In the genomic region with DNA sequence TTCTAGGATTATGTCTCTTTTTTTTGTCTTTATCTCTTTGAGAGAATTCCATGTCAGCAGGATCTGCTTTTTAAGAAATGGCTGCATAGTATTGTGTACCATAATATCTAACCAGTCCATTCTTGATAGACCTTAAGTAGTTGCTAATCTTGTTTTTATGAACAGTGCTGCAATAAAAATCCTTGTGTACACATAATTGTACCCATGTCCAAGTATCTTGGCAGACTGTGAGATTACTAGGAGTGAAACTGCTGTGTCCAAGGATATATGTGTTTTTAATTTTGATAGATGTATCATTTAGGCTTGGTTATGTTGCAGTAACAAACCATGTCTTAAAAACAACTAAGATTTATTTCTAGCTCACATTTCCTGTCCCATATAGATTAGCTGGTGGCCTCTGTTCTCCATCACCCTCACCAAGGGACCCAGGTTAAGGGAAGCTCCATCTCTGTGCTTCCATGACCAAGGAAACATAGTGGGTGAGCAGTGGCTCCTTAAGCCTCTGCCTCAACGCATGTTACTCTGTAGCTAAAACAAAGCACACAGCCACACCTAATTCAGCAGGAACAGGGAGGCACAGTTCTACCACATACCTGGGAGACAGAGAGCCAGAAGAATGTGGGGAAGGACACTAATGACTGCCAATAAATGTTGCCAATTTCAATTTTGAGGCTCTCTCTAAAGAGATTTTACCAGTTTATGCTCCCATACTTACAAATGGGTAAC, we compare ENCODE assay signal across 22 cellular contexts. TPM values are rescaled to one million over a fixed set of nuclear protein-coding genes. Genes with fewer than 3 reads are reported as not detected.
DNase-seq lines count a peak whose midpoint lies in the region; FAIRE-seq and TF ChIP-seq lines count a peak whose summit lies in the region.
"Had no signal": no experiment of that assay in that cellular context is flagged by ENCODE, and none has a peak within 500 bp of the region (broad histone marks: within the 10 kb centered on the region; RNA-seq: fewer than 3 reads in every experiment).

No MANE protein-coding gene starts in this region.

- peaks cover 65% of the 10 kb centered on the region for H3K4me1 Mint-ChIP-seq in activated naive CD4-positive, alpha-beta T cell treated with anti-CD3 and anti-CD28 coated beads, Interleukin-2, amount 50 U/mL, for 24 hours
- peaks cover 10% of the 10 kb centered on the region for H3K4me1 Mint-ChIP-seq in MCF 10A (ENCODE audit: insufficient read depth, unreplicated experiment)
- H3K4me1 Mint-ChIP-seq in type B pancreatic cell (ENCODE audit: unreplicated experiment) = peaks cover 14% of the 10 kb centered on the region

- H4K20me1 ChIP-seq in keratinocyte (ENCODE audit: control insufficient read depth, extremely low read depth, insufficient read depth, low read length) = no peaks in the 10 kb centered on the region

- no peak for DNase-seq in activated naive CD4-positive, alpha-beta T cell treated with anti-CD3 and anti-CD28 coated beads, Interleukin-2, amount 50 U/mL, for 16 hours
- DNase-seq in MCF 10A (ENCODE audit: unreplicated experiment) = no peak
- DNase-seq in keratinocyte (ENCODE audit: low read depth, low spot score) = no peak
- no peak for DNase-seq in type B pancreatic cell (ENCODE audit: extremely low spot score, unreplicated experiment)
- DNase-seq in SIG-M5 (lab: John Stamatoyannopoulos, UW) = no peak
- no peak for DNase-seq in posterior vena cava (ENCODE audit: low spot score)
- no peak for DNase-seq in ascending aorta (ENCODE audit: low spot score in 2 of 2)
- DNase-seq: ACHN; activated CD4-positive, CD25-positive, alpha-beta regulatory T cell; C1 segment of cervical spinal cord; midbrain; NCI-H1694 treated with DMSO at 0.1 percent for 48 hours; NCI-H345; nephron progenitor cell; posterior cingulate gyrus; stimulated activated CD4-positive, alpha-beta T cell treated with anti-CD3 and anti-CD28 coated beads, Interleukin-2, amount 100 ng/mL, for 24 hours; stimulated activated naive CD4-positive, alpha-beta T cell; T1000 had no signal

- no peak overlapping the region for H2AFZ ChIP-seq in keratinocyte (ENCODE audit: control insufficient read depth, low read length)

- H3K27me3 ChIP-seq in keratinocyte (ENCODE audit: control insufficient read depth, extremely low read depth, insufficient read depth, low read length) (no peaks in the 10 kb centered on the region), ascending aorta (no peaks in the 10 kb centered on the region)

- no peaks in the 10 kb centered on the region for H3K27me3 Mint-ChIP-seq in activated naive CD4-positive, alpha-beta T cell treated with anti-CD3 and anti-CD28 coated beads, Interleukin-2, amount 50 U/mL, for 24 hours
- H3K27me3 Mint-ChIP-seq in MCF 10A (ENCODE audit: insufficient read depth, unreplicated experiment) = no peaks in the 10 kb centered on the region
- no peaks in the 10 kb centered on the region for H3K27me3 Mint-ChIP-seq in type B pancreatic cell

- H3K9me3 Mint-ChIP-seq in activated naive CD4-positive, alpha-beta T cell treated with anti-CD3 and anti-CD28 coated beads, Interleukin-2, amount 50 U/mL, for 24 hours = peaks cover 9% of the 10 kb centered on the region
- H3K9me3 Mint-ChIP-seq in MCF 10A (ENCODE audit: unreplicated experiment) = no peaks in the 10 kb centered on the region
- H3K9me3 Mint-ChIP-seq in type B pancreatic cell = peaks cover 13% of the 10 kb centered on the region

- dilution Hi-C loops in keratinocyte (cut with MboI; ENCODE audit: extremely low pct_ligation_motif_present, low sequenced_read_pairs) = no loop called here

- H3K27ac Mint-ChIP-seq in activated naive CD4-positive, alpha-beta T cell treated with anti-CD3 and anti-CD28 coated beads, Interleukin-2, amount 50 U/mL, for 24 hours = peak overlapping the region; percentile 30
- peak overlapping the region; percentile 69 for H3K27ac Mint-ChIP-seq in MCF 10A (ENCODE audit: low read depth, unreplicated experiment)
- H3K27ac Mint-ChIP-seq in type B pancreatic cell = peak overlapping the region; percentile 89
- H3K27ac Mint-ChIP-seq: nephron progenitor cell had no signal

- no peak overlapping the region for H3K9ac ChIP-seq in keratinocyte (ENCODE audit: control insufficient read depth, extremely low read depth, insufficient read depth, low read length)

- no TSS peak for BruUV-seq in MCF 10A (replicated peaks; lab: Mats Ljungman, UMichigan)

- peaks cover 4% of the 10 kb centered on the region for H3K4me1 ChIP-seq in keratinocyte (ENCODE audit: control insufficient read depth, extremely low read depth, insufficient read depth, low read length)
- H3K4me1 ChIP-seq in ascending aorta = peaks cover 0 to 11% of the 10 kb centered on the region in 2 donors

- POLR2A ChIA-PET in MCF 10A (lab: Yijun Ruan, JAX) = interaction anchor here (0.8 to 2.1 kb wide), 7 partner anchors 10 to 308 kb away, joined by 3 to 17 read pairs (median 4); partner anchors contain the start of gene TAB2

- H3K79me2 ChIP-seq in keratinocyte (ENCODE audit: control insufficient read depth, insufficient read depth, low read length) = peaks cover 27% of the 10 kb centered on the region

- intact Hi-C loops in MCF 10A (cut with micrococcal nuclease) = no loop called here
- intact Hi-C loops in posterior vena cava (cut with DNase I) = no loop called here
- intact Hi-C loops in ascending aorta (cut with DNase I) = no loop called here

- H3K4me2 ChIP-seq in keratinocyte (ENCODE audit: control insufficient read depth, extremely low read depth, insufficient read depth, low read depth, low read length) = no peak overlapping the region

- H3K4me3 Mint-ChIP-seq in activated naive CD4-positive, alpha-beta T cell treated with anti-CD3 and anti-CD28 coated beads, Interleukin-2, amount 50 U/mL, for 24 hours = no peak overlapping the region
- no peak overlapping the region for H3K4me3 Mint-ChIP-seq in MCF 10A (ENCODE audit: unreplicated experiment)
- peak overlapping the region; percentile 69 for H3K4me3 Mint-ChIP-seq in type B pancreatic cell
- H3K4me3 Mint-ChIP-seq: nephron progenitor cell had no signal

- no peak overlapping the region for H3K4me3 ChIP-seq in keratinocyte (ENCODE audit: control insufficient read depth in 2 of 3, extremely low read depth in 1 of 3, insufficient read depth in 2 of 3, low read depth in 1 of 3, low read length in 3 of 3)
- H3K4me3 ChIP-seq in ascending aorta = no peak overlapping the region
- H3K4me3 ChIP-seq: K562 had no signal

- peaks cover 59% of the 10 kb centered on the region for H3K36me3 Mint-ChIP-seq in activated naive CD4-positive, alpha-beta T cell treated with anti-CD3 and anti-CD28 coated beads, Interleukin-2, amount 50 U/mL, for 24 hours
- H3K36me3 Mint-ChIP-seq in MCF 10A (ENCODE audit: insufficient read depth, unreplicated experiment) (peaks cover 72% of the 10 kb centered on the region), type B pancreatic cell (peaks cover 58% of the 10 kb centered on the region)

- no peaks in the 10 kb centered on the region for H3K9me1 ChIP-seq in keratinocyte (ENCODE audit: control insufficient read depth, extremely low read depth, insufficient read depth, low read length)

- H3K36me3 ChIP-seq in keratinocyte (ENCODE audit: control insufficient read depth in 2 of 2, extremely low read depth in 1 of 2, insufficient read depth in 2 of 2, low read length in 2 of 2) (peaks cover 0 to 3% of the 10 kb centered on the region in 2 experiments), ascending aorta (peaks cover 0 to 10% of the 10 kb centered on the region in 2 donors)

- CTCF ChIA-PET in MCF 10A (lab: Yijun Ruan, JAX) = interaction anchor here (1.0 kb wide), 1 partner anchor 44 kb away, joined by 6 read pairs; no protein-coding TSS in a partner anchor

- TF ChIP-seq CTCF in MCF 10A (IDR thresholded peaks at IDR 0.05; ENCODE audit: unreplicated experiment) = no peak
- no peak for TF ChIP-seq CTCF in keratinocyte (optimal IDR thresholded peaks at IDR 0.05 in 1 of 3, IDR thresholded peaks at IDR 0.05 in 1 of 3, conservative IDR thresholded peaks at IDR 0.05 in 1 of 3; ENCODE audit: extremely low read depth in 1 of 3, insufficient read depth in 2 of 3, low read length in 3 of 3)
- TF ChIP-seq CTCF in type B pancreatic cell (conservative IDR thresholded peaks at IDR 0.05) = no peak
- no peak for TF ChIP-seq CTCF in ascending aorta (IDR thresholded peaks at IDR 0.05)

- H3K27ac ChIP-seq in keratinocyte (ENCODE audit: control insufficient read depth, insufficient read depth, low read length) (no peak overlapping the region), ascending aorta (no peak overlapping the region)

- peak; percentile 29 for FAIRE-seq in keratinocyte (lab: Jason Lieb, UNC)
- FAIRE-seq: K562, RCC 7860 had no signal

- H3K9me3 ChIP-seq in keratinocyte (ENCODE audit: control insufficient read depth, low read depth, low read length) = peaks cover 5% of the 10 kb centered on the region
- H3K9me3 ChIP-seq in ascending aorta = no peaks in the 10 kb centered on the region

RNA-seq across cellular contexts. Expression of gene SUMO4, which starts 12.1 kb away (rescaled TPM):
- total RNA-seq in MCF 10A (2022) (1.6 and 2.1 TPM in 2 replicates), type B pancreatic cell (ENCODE audit: low replicate concordance) (0.98 and 2.8 TPM in 2 replicates), posterior vena cava (1 to 10 TPM in 1 of 2 donors, under 1 TPM in 1; 0.88 to 1.8 TPM), ascending aorta (not detected)
- 0.09 TPM in 2 of 3 replicates, not detected in the other for polyA plus RNA-seq in keratinocyte
- 0.50 TPM for polyA plus RNA-seq in keratinocyte (2011; ENCODE audit: low read depth)
- not detected in 2 replicates for polyA plus RNA-seq in keratinocyte (2011; cell fraction: cytosol; rRNA removed)
- 0.32 and 0.97 TPM in 2 replicates for polyA plus RNA-seq in keratinocyte (2011; cell fraction: nucleus; rRNA removed)
- polyA plus RNA-seq in keratinocyte (2012; ENCODE audit: low replicate concordance) = 0.58 TPM in 1 of 2 replicates, not detected in the other
- 1.1 to 7.8 TPM in 2 of 3 replicates, not detected in the other for polyA minus RNA-seq in keratinocyte
- polyA minus RNA-seq in keratinocyte (2011; cell fraction: cytosol; rRNA and poly(A)+ RNA removed) = not detected
- polyA minus RNA-seq in keratinocyte (2011; cell fraction: nucleus; rRNA and poly(A)+ RNA removed) = 3.6 and 5.3 TPM in 2 replicates
- polyA plus RNA-seq: adipose tissue had no signal

Comparison
In these comparisons a context has a peak if more than half of its experiments do, and no peak if none do; other contexts are left out.
1. H3K27ac Mint-ChIP-seq: peak in every context shown above with its lines; median percentile 89 in type B pancreatic cell; 69 in MCF 10A; 30 in activated naive CD4-positive, alpha-beta T cell treated with anti-CD3 and anti-CD28 coated beads, Interleukin-2, amount 50 U/mL, for 24 hours.